Comparison of ENCODE assay signal across 10 cellular contexts in the genomic region with DNA sequence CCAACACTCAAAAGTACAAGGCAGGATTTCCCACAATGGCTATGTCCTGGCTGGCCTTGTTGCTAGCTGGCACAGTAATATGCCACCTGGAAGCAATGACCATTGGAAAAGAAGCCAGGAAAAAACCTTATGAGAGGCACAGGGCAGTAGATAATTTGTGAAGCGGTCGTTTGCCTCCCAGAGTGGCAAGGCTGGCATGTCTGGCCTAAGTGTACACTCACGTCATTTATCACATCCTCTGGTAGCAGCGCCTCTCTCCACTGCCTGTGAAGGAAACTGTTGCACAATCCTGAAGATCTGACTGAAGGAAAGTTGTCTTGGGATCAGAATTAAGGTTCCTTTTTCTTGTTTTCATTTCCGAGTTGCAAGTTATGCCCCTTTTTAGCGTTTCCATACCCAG.
DNase-seq lines count a peak whose midpoint lies in the region; ATAC-seq and TF ChIP-seq lines count a peak whose summit lies in the region.
"Had no signal": no experiment of that assay in that cellular context is flagged by ENCODE, and none has a peak within 500 bp of the region (broad histone marks: within the 10 kb centered on the region; RNA-seq: fewer than 3 reads in every experiment).

No MANE protein-coding gene starts in this region.

- no TSS peak for BruUV-seq in MCF 10A (replicated peaks; lab: Mats Ljungman, UMichigan)

- TF ChIP-seq CTCF in omental fat pad (IDR thresholded peaks at IDR 0.05) (no peak), type B pancreatic cell (conservative IDR thresholded peaks at IDR 0.05) (no peak), MCF 10A (IDR thresholded peaks at IDR 0.05; ENCODE audit: unreplicated experiment) (no peak)

- ATAC-seq in omental fat pad (ENCODE audit: low FRiP score) = peak; percentile 71

- DNase-seq in Ammon's horn (ENCODE audit: low spot score) (peak; percentile 82), NOMO-1 treated with dmso at 0.1 percent for 144 hours (lab: John Stamatoyannopoulos, UW; ENCODE audit: unreplicated experiment) (peak; percentile 34), fibroblast of gingiva (ENCODE audit: low read depth) (peak; percentile 57), omental fat pad (ENCODE audit: low spot score) (no peak), DMS 273 treated with DMSO at 0.1 percent for 48 hours (lab: John Stamatoyannopoulos, UW) (no peak), type B pancreatic cell (ENCODE audit: extremely low spot score, unreplicated experiment) (no peak), MCF 10A (ENCODE audit: unreplicated experiment) (no peak)
- no peak for DNase-seq in activated CD4-positive, alpha-beta T cell treated with anti-CD3 and anti-CD28 coated beads for 1 hour
- DNase-seq: activated CD4-positive, alpha-beta T cell treated with anti-CD3 and anti-CD28 coated beads, Interleukin-2, amount 10 ng/mL, durations not matched to agents 24 days and 14 days; HCEC 1CT had no signal

- POLR2A ChIA-PET in MCF 10A (lab: Yijun Ruan, JAX) = interaction anchor here (0.6 kb wide), 1 partner anchor 24 kb away, joined by 3 read pairs; no protein-coding TSS in a partner anchor

- peaks cover 5% of the 10 kb centered on the region for H3K9me3 Mint-ChIP-seq in type B pancreatic cell
- H3K9me3 Mint-ChIP-seq in MCF 10A (ENCODE audit: unreplicated experiment) = no peaks in the 10 kb centered on the region

- H3K27ac Mint-ChIP-seq in type B pancreatic cell (no peak overlapping the region), MCF 10A (ENCODE audit: low read depth, unreplicated experiment) (no peak overlapping the region)

- intact Hi-C loops in MCF 10A (cut with micrococcal nuclease) = no loop called here

- H3K27me3 Mint-ChIP-seq in type B pancreatic cell (no peaks in the 10 kb centered on the region), MCF 10A (ENCODE audit: insufficient read depth, unreplicated experiment) (no peaks in the 10 kb centered on the region)
- H3K27me3 Mint-ChIP-seq: activated CD4-positive, alpha-beta T cell treated with anti-CD3 and anti-CD28 coated beads, Interleukin-2, amount 10 ng/mL, durations not matched to agents 24 days and 14 days had no signal

- H3K36me3 Mint-ChIP-seq in type B pancreatic cell (peaks cover 4% of the 10 kb centered on the region), MCF 10A (ENCODE audit: insufficient read depth, unreplicated experiment) (no peaks in the 10 kb centered on the region)

- CTCF ChIA-PET in MCF 10A (lab: Yijun Ruan, JAX) = no interaction called here

- H3K4me1 Mint-ChIP-seq in type B pancreatic cell (ENCODE audit: unreplicated experiment) (peaks cover 59% of the 10 kb centered on the region), MCF 10A (ENCODE audit: insufficient read depth, unreplicated experiment) (peaks cover 10% of the 10 kb centered on the region)

- H3K4me3 Mint-ChIP-seq in type B pancreatic cell (no peak overlapping the region), MCF 10A (ENCODE audit: unreplicated experiment) (no peak overlapping the region)
- H3K4me3 Mint-ChIP-seq: activated CD4-positive, alpha-beta T cell treated with anti-CD3 and anti-CD28 coated beads, Interleukin-2, amount 10 ng/mL, durations not matched to agents 24 days and 14 days had no signal

Comparison
In these comparisons a context has a peak if more than half of its experiments do, and no peak if none do; other contexts are left out.
1. DNase-seq: peak in Ammon's horn (single experiment), NOMO-1 treated with dmso at 0.1 percent for 144 hours (single experiment) and fibroblast of gingiva (single experiment); none in omental fat pad (single experiment), DMS 273 treated with DMSO at 0.1 percent for 48 hours (single experiment), type B pancreatic cell (single experiment), MCF 10A (single experiment) and activated CD4-positive, alpha-beta T cell treated with anti-CD3 and anti-CD28 coated beads for 1 hour (single experiment).